In the genomic region with DNA sequence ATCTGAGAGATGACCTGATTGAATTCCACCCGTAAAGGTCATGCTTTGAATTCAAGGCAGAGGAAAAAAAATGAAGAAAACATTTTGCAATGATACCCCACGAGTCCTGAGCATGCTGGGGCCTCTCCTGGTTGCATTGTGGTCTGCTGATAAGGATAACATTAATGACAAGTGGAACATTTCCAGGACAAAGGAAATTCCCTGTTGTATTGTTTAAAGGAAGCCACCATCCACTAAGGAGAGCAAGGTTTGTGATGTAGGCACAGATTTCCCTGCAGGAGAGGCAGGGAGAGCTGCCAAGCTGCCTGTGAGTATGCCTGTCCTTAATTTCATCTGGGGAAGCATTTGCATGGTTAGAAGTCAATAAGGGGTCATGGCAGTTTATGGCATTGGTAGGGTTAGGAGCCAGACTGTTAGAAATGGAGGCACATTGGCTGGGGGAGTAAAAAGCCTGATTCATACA, we compare ENCODE assay signal across 8 cellular contexts. TPM values are rescaled to one million over a fixed set of nuclear protein-coding genes. Genes with fewer than 3 reads are reported as not detected.
DNase-seq lines count a peak whose midpoint lies in the region; ATAC-seq, FAIRE-seq and TF ChIP-seq lines count a peak whose summit lies in the region.

No MANE protein-coding gene starts in this region.

- H3K27ac ChIP-seq in ACC112 (ENCODE audit: low read depth, low read length) (peak overlapping the region; percentile 92), HUES48 (ENCODE audit: low read depth, low read length) (peak overlapping the region; percentile 36), GM12878 (ENCODE audit: control insufficient read depth, insufficient read depth) (peak overlapping the region; percentile 94)

- no peak for FAIRE-seq in GM12878 (lab: Jason Lieb, UNC)

- peak overlapping the region; percentile 20 for H3K4me3 Mint-ChIP-seq in mesothelial cell of epicardium

- no peak for ATAC-seq in GM12878
- no peak for ATAC-seq in HG03354 (IDR thresholded peaks at IDR 0.05; ENCODE audit: poor library complexity, severe bottlenecking, unreplicated experiment)
- ATAC-seq in GM19023 (IDR thresholded peaks at IDR 0.05; ENCODE audit: unreplicated experiment) = no peak

- TF ChIP-seq RAD21 in GM12878 (IDR thresholded peaks at IDR 0.05; ENCODE audit: insufficient read depth, low read depth, low read length) = no peak

- 18% methylated on average over 2 of the region's 2 CpGs for WGBS in GM12878 (ENCODE audit: insufficient coverage, insufficient replicate concordance, low lambda C conversion rate, missing lambda C conversion rate)

- peak overlapping the region; percentile 57 for H3K4me3 ChIP-seq in ACC112 (ENCODE audit: low read depth, low read length)
- no peak overlapping the region for H3K4me3 ChIP-seq in HUES48 (ENCODE audit: low read depth, low read length)
- H3K4me3 ChIP-seq in GM12878 = peak overlapping the region; percentile 61; the same call in 1 of the 2 replicates

- TF ChIP-seq EP300 in GM12878 (IDR thresholded peaks at IDR 0.05; ENCODE audit: borderline replicate concordance in 1 of 2, control insufficient read depth in 1 of 2, low read depth in 2 of 2, low read length in 2 of 2) = no peak

- BruUV-seq in GM12878 (replicated peaks; lab: Mats Ljungman, UMichigan) = no TSS peak

- in situ Hi-C loops in GM12878 (cut with MboI) = no loop called here

- no peak for DNase-seq in GM12878 (ENCODE audit: low read depth, low spot score)
- no peak for DNase-seq in mesothelial cell of epicardium (ENCODE audit: low spot score in 2 of 2, unreplicated experiment in 2 of 2)
- DNase-seq in NCI-H446 (lab: John Stamatoyannopoulos, UW) = no peak
- DNase-seq in NCI-H510A treated with DMSO at 0.1 percent for 48 hours (lab: John Stamatoyannopoulos, UW) = no peak

- peaks cover 4% of the 10 kb centered on the region for H3K27me3 Mint-ChIP-seq in mesothelial cell of epicardium (ENCODE audit: low read depth)

- H3K9me3 ChIP-seq in HUES48 (ENCODE audit: control insufficient read depth, insufficient read depth, low read length) (no peaks in the 10 kb centered on the region), GM12878 (replicated peaks; ENCODE audit: control insufficient read depth, insufficient read depth, low read length) (peaks cover 3% of the 10 kb centered on the region; the same call in 2 of the 3 replicates)

- SMC1A ChIA-PET in GM12878 (lab: Charles Lee; ENCODE audit: uncharacterized antibody, unreplicated experiment) = interaction anchor here (1.3 to 15.2 kb wide), 5 partner anchors 11 to 85 kb away, joined by 3 to 263 read pairs (median 7); no protein-coding TSS in a partner anchor

- H3K9ac ChIP-seq in HUES48 (ENCODE audit: low read depth, low read length) = no peak overlapping the region
- peak overlapping the region; percentile 74 for H3K9ac ChIP-seq in GM12878 (ENCODE audit: control insufficient read depth, insufficient read depth, low read length)

- no peaks in the 10 kb centered on the region for H3K27me3 ChIP-seq in ACC112 (ENCODE audit: insufficient read depth, low read length)
- peaks cover 7% of the 10 kb centered on the region; the same call in 1 of the 2 replicates for H3K27me3 ChIP-seq in HUES48 (ENCODE audit: control insufficient read depth, insufficient read depth, low read length)
- no peaks in the 10 kb centered on the region for H3K27me3 ChIP-seq in GM12878 (replicated peaks in 1 of 2; ENCODE audit: control insufficient read depth in 2 of 2, insufficient read depth in 2 of 2, low read length in 1 of 2)

- H3K79me2 ChIP-seq in ACC112 (ENCODE audit: control insufficient read depth, insufficient read depth, low read length, unreplicated experiment) = peaks cover 79% of the 10 kb centered on the region
- H3K79me2 ChIP-seq in GM12878 (ENCODE audit: control insufficient read depth, insufficient read depth, low read length) = peaks cover 91% of the 10 kb centered on the region

- H3K27ac Mint-ChIP-seq in mesothelial cell of epicardium = peak overlapping the region; percentile 85

- RAD21 ChIA-PET in GM12878 (lab: Charles Lee; ENCODE audit: unreplicated experiment) = interaction anchor here (1.2 to 3.7 kb wide), 6 partner anchors 10 to 85 kb away, joined by 4 to 13 read pairs (median 6); no protein-coding TSS in a partner anchor

- POLR2A ChIA-PET in GM12878 (lab: Charles Lee) = interaction anchor here (1.4 kb wide), 1 partner anchor 12 kb away, joined by 5 read pairs; no protein-coding TSS in a partner anchor

- H4K20me1 ChIP-seq in GM12878 (ENCODE audit: control insufficient read depth, insufficient read depth) = no peaks in the 10 kb centered on the region

- TF ChIP-seq POLR2A in GM12878 (IDR thresholded peaks at IDR 0.05; ENCODE audit: low read depth, low read length) = no peak

- no peak for TF ChIP-seq CTCF in GM12878 (IDR thresholded peaks at IDR 0.05 in 2 of 3, conservative IDR thresholded peaks at IDR 0.05 in 1 of 3; ENCODE audit: control insufficient read depth in 2 of 3, extremely low read depth in 1 of 3, insufficient read depth in 1 of 3, low read depth in 3 of 3, low read length in 3 of 3)
- no peak for TF ChIP-seq CTCF in mesothelial cell of epicardium (IDR thresholded peaks at IDR 0.05; ENCODE audit: unreplicated experiment)

- CTCF ChIA-PET in GM12878 (lab: Yijun Ruan, JAX) = interaction anchor here (1.0 to 1.1 kb wide), 3 partner anchors 20 to 115 kb away, joined by 3 to 5 read pairs (median 3); no protein-coding TSS in a partner anchor

- intact Hi-C loops in GM12878 (cut with micrococcal nuclease; ENCODE audit: unreplicated experiment) = loop anchor here (2.0 kb wide), 1 partner anchor 19 kb away; no protein-coding TSS in a partner anchor

- H3K36me3 ChIP-seq in ACC112 (ENCODE audit: insufficient read depth, low read length) (no peaks in the 10 kb centered on the region), HUES48 (ENCODE audit: control insufficient read depth, insufficient read depth, low read length) (no peaks in the 10 kb centered on the region), GM12878 (ENCODE audit: control insufficient read depth in 2 of 2, insufficient read depth in 2 of 2, low read length in 1 of 2) (peaks cover 0 to 6% of the 10 kb centered on the region in 2 experiments; a peak in 1 of 4 replicates)

- H3K4me2 ChIP-seq in GM12878 (ENCODE audit: control insufficient read depth, insufficient read depth) = peak overlapping the region; percentile 81

- peaks cover 6% of the 10 kb centered on the region for H3K9me3 Mint-ChIP-seq in mesothelial cell of epicardium

- H2AFZ ChIP-seq in ACC112 (ENCODE audit: low read length, unreplicated experiment) = no peak overlapping the region
- H2AFZ ChIP-seq in GM12878 (ENCODE audit: control insufficient read depth, low read depth, low read length) = no peak overlapping the region

- peaks cover 44% of the 10 kb centered on the region for H3K4me1 Mint-ChIP-seq in mesothelial cell of epicardium

- H3K36me3 Mint-ChIP-seq in mesothelial cell of epicardium = no peaks in the 10 kb centered on the region

- peaks cover 59% of the 10 kb centered on the region for H3K4me1 ChIP-seq in ACC112 (ENCODE audit: control insufficient read depth, insufficient read depth, low read length, unreplicated experiment)
- H3K4me1 ChIP-seq in HUES48 (ENCODE audit: control insufficient read depth, insufficient read depth, low read length) = peaks cover 55% of the 10 kb centered on the region
- peaks cover 57% of the 10 kb centered on the region for H3K4me1 ChIP-seq in GM12878 (ENCODE audit: control insufficient read depth, insufficient read depth, low read length)

TF ChIP-seq in GM12878, 131 proteins besides CTCF, POLR2A, EP300 and RAD21 (continues in another document):
- no peak for TF ChIP-seq CREB1 (IDR thresholded peaks at IDR 0.05; ENCODE audit: low read depth)
- no peak for TF ChIP-seq PAX5 (IDR thresholded peaks at IDR 0.05; ENCODE audit: borderline replicate concordance, low read depth, low read length)
- no peak for TF ChIP-seq HCFC1 (IDR thresholded peaks at IDR 0.05; ENCODE audit: low read length)
- TF ChIP-seq, protein P1, sequence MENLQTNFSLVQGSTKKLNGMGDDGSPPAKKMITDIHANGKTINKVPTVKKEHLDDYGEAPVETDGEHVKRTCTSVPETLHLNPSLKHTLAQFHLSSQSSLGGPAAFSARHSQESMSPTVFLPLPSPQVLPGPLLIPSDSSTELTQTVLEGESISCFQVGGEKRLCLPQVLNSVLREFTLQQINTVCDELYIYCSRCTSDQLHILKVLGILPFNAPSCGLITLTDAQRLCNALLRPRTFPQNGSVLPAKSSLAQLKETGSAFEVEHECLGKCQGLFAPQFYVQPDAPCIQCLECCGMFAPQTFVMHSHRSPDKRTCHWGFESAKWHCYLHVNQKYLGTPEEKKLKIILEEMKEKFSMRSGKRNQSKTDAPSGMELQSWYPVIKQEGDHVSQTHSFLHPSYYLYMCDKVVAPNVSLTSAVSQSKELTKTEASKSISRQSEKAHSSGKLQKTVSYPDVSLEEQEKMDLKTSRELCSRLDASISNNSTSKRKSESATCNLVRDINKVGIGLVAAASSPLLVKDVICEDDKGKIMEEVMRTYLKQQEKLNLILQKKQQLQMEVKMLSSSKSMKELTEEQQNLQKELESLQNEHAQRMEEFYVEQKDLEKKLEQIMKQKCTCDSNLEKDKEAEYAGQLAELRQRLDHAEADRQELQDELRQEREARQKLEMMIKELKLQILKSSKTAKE (IDR thresholded peaks at IDR 0.05; ENCODE audit: low read depth, poor library complexity, severe bottlenecking) = no peak
- TF ChIP-seq FOXK2 (IDR thresholded peaks at IDR 0.05) = no peak

RNA-seq across cellular contexts. Expression of gene FLI1, which starts 21.9 kb away (rescaled TPM):
- 26.5 and 33.7 TPM in 2 replicates for total RNA-seq in GM12878 (2013; cell fraction: nucleolus; rRNA removed)
- 37.7 and 38.5 TPM in 2 replicates for total RNA-seq in GM12878 (2014; rRNA removed)
- 35.7 and 37.6 TPM in 2 replicates for total RNA-seq in GM12878 (2014; rRNA removed; fragmentation: Illumina TruSeq; extraction: Trizol)
- 50.6 and 53.3 TPM in 2 replicates for total RNA-seq in GM12878 (2021)
- 8.6 TPM for polyA plus RNA-seq in GM12878 (2011; ENCODE audit: low read depth)
- polyA plus RNA-seq in GM12878 (2011; rRNA removed) = 24.7 and 38.0 TPM in 2 replicates
- polyA plus RNA-seq in GM12878 (2011; cell fraction: cytosol; rRNA removed) = 21.8 and 39.8 TPM in 2 replicates
- polyA plus RNA-seq in GM12878 (2011; cell fraction: nucleus; rRNA removed) = 20.0 and 24.1 TPM in 2 replicates
- 28.8 and 36.2 TPM in 2 replicates for polyA plus RNA-seq in GM12878 (2012)
- polyA plus RNA-seq in GM12878 (2014; fragmentation: Illumina TruSeq; extraction: Trizol) = 37.9 and 46.3 TPM in 2 replicates
- 10 to 100 TPM; 12.5 to 15.8 TPM for polyA plus RNA-seq in GM12878 (2014; fragmentation: Nextera tagmentation; extraction: Ambion mirVana)
- 58.8 and 61.9 TPM in 2 replicates for polyA plus RNA-seq in GM12878 (2014; rRNA removed)
- 10 to 100 TPM; 39.1 to 44.8 TPM for polyA plus RNA-seq in GM12878 (2016; fragmentation: Nextera tagmentation; extraction: Ambion mirVana)
- 65.9 and 70.0 TPM in 2 replicates for polyA minus RNA-seq in GM12878 (2011; rRNA and poly(A)+ RNA removed)
- polyA minus RNA-seq in GM12878 (2011; cell fraction: cytosol; rRNA and poly(A)+ RNA removed) = 19.4 and 27.8 TPM in 2 replicates
- polyA minus RNA-seq in GM12878 (2011; cell fraction: nucleus; rRNA and poly(A)+ RNA removed) = 12.7 and 34.6 TPM in 2 replicates
- 4.5 to 5.8 TPM (median 5.3 TPM) in 3 replicates for total RNA-seq in mesothelial cell of epicardium

Comparison
In these comparisons a context has a peak if more than half of its experiments do, and no peak if none do; other contexts are left out.
1. H3K27ac ChIP-seq: peak in every context shown above with its lines; median percentile 94 in GM12878; 92 in ACC112; 36 in HUES48.